Comparison of ENCODE assay signal across 12 cellular contexts in genomic region chr1:229432905-229433304, GRCh38. TPM values are rescaled to one million over a fixed set of nuclear protein-coding genes. Genes with fewer than 3 reads are reported as not detected.
DNase-seq lines count a peak whose midpoint lies in the region; ATAC-seq and TF ChIP-seq lines count a peak whose summit lies in the region.
"Had no signal": no experiment of that assay in that cellular context is flagged by ENCODE, and none has a peak within 500 bp of the region (broad histone marks: within the 10 kb centered on the region; RNA-seq: fewer than 3 reads in every experiment).

No MANE protein-coding gene starts in this region.

- H3K27me3 Mint-ChIP-seq in CD8-positive, alpha-beta T cell (ENCODE audit: low read depth): peaks cover 48% of the 10 kb centered on the region
- H3K27me3 Mint-ChIP-seq in endodermal cell (ENCODE audit: insufficient read depth): peaks cover 62% of the 10 kb centered on the region

- intact Hi-C loops in CD8-positive, alpha-beta T cell (cut with DNase I, micrococcal nuclease): no loop called here
- intact Hi-C loops in psoas muscle (cut with DNase I): loop anchor here in 1 of 2 donors (10.0 kb wide), 1 partner anchor 192 kb away; the partner anchor contains the start of genes TAF5L and URB2

- H3K27ac ChIP-seq in CD8-positive, alpha-beta T cell (ENCODE audit: low read depth, low read length): no peak overlapping the region
- no peak overlapping the region for H3K27ac ChIP-seq in endodermal cell (ENCODE audit: low read depth, low read length)
- peak overlapping the region; percentile 97 for H3K27ac ChIP-seq in psoas muscle
- H3K27ac ChIP-seq: HL-60 had no signal

- no peak for DNase-seq in CD8-positive, alpha-beta T cell
- DNase-seq in H7 (peak; percentile 53), endodermal cell (no peak), psoas muscle (peak in 1 of 2 donors; percentile 55), activated gamma-delta T cell (lab: John Stamatoyannopoulos, UW) (no peak), putamen (ENCODE audit: low spot score) (no peak), iPS-NIHi11 (ENCODE audit: low spot score) (no peak)
- DNase-seq: KBM-7, NCI-H1436 treated with DMSO at 0.1 percent for 48 hours, NCI-H2081, NCI-H510A treated with DMSO at 0.1 percent for 48 hours had no signal

- H3K27me3 ChIP-seq in CD8-positive, alpha-beta T cell (ENCODE audit: insufficient read depth, low read length): peaks cover 30% of the 10 kb centered on the region
- H3K27me3 ChIP-seq in H7 (ENCODE audit: control insufficient read depth, insufficient read depth, low read length): peaks cover 63% of the 10 kb centered on the region
- H3K27me3 ChIP-seq in endodermal cell (ENCODE audit: control insufficient read depth, insufficient read depth, low read length, poor library complexity, severe bottlenecking): peaks cover 54% of the 10 kb centered on the region
- H3K27me3 ChIP-seq in psoas muscle (ENCODE audit: insufficient read depth in 3 of 3, low read length in 2 of 3): peaks cover 0 to 20% (median 0%) of the 10 kb centered on the region in 3 donors

- H3K4me3 ChIP-seq in CD8-positive, alpha-beta T cell (ENCODE audit: low read depth, low read length): no peak overlapping the region
- H3K4me3 ChIP-seq in H7 (ENCODE audit: insufficient read depth, low read depth, low read length) (no peak overlapping the region; the same call in 1 of the 2 replicates), endodermal cell (ENCODE audit: low read length) (peak overlapping the region; percentile 83), psoas muscle (peak overlapping the region; percentile 70)

- POLR2A ChIA-PET in CD8-positive, alpha-beta T cell (lab: Charles Lee): no interaction called here

- H3K4me1 Mint-ChIP-seq in CD8-positive, alpha-beta T cell (ENCODE audit: low read depth): peaks cover 28% of the 10 kb centered on the region
- H3K4me1 Mint-ChIP-seq in endodermal cell: peaks cover 4% of the 10 kb centered on the region

- H3K36me3 Mint-ChIP-seq in CD8-positive, alpha-beta T cell: no peaks in the 10 kb centered on the region
- H3K36me3 Mint-ChIP-seq in endodermal cell (ENCODE audit: low read depth): no peaks in the 10 kb centered on the region

- CTCF ChIA-PET in CD8-positive, alpha-beta T cell (lab: Charles Lee): no interaction called here

- no peaks in the 10 kb centered on the region for H3K36me3 ChIP-seq in CD8-positive, alpha-beta T cell (ENCODE audit: insufficient read depth, low read length)
- H3K36me3 ChIP-seq in H7 (replicated peaks; ENCODE audit: control insufficient read depth, insufficient read depth, low read length): no peaks in the 10 kb centered on the region
- no peaks in the 10 kb centered on the region for H3K36me3 ChIP-seq in endodermal cell (ENCODE audit: control insufficient read depth, insufficient read depth, low read length)
- H3K36me3 ChIP-seq in psoas muscle (ENCODE audit: insufficient read depth in 1 of 2, low read depth in 1 of 2): peaks cover 0 to 4% of the 10 kb centered on the region in 2 donors

- WGBS in endodermal cell (ENCODE audit: insufficient coverage in 1 of 2, insufficient read length in 1 of 2), 2 experiments: 85 to 90% methylated on average over 28 to 37 of the region's 37 CpGs
- 4 to 14% (median 7%) methylated on average over 30 to 37 of the region's 37 CpGs for WGBS in psoas muscle, 3 donors

- no peak for ATAC-seq in CD8-positive, alpha-beta T cell
- no peak for ATAC-seq in psoas muscle

- H3K9me3 ChIP-seq in CD8-positive, alpha-beta T cell (ENCODE audit: low read length): no peaks in the 10 kb centered on the region
- no peaks in the 10 kb centered on the region for H3K9me3 ChIP-seq in endodermal cell (ENCODE audit: control insufficient read depth, low read length)
- H3K9me3 ChIP-seq in psoas muscle: no peaks in the 10 kb centered on the region

- no peak overlapping the region for H3K27ac Mint-ChIP-seq in CD8-positive, alpha-beta T cell
- H3K27ac Mint-ChIP-seq in endodermal cell: no peak overlapping the region

- no peaks in the 10 kb centered on the region for H3K9me3 Mint-ChIP-seq in CD8-positive, alpha-beta T cell
- peaks cover 2% of the 10 kb centered on the region for H3K9me3 Mint-ChIP-seq in endodermal cell

- no peak for TF ChIP-seq CTCF in CD8-positive, alpha-beta T cell (IDR thresholded peaks at IDR 0.05)
- TF ChIP-seq CTCF in endodermal cell (conservative IDR thresholded peaks at IDR 0.05): no peak
- TF ChIP-seq CTCF in psoas muscle (IDR thresholded peaks at IDR 0.05): no peak

- peaks cover 26% of the 10 kb centered on the region for H3K4me1 ChIP-seq in CD8-positive, alpha-beta T cell (ENCODE audit: insufficient read depth, low read length)
- H3K4me1 ChIP-seq in endodermal cell (ENCODE audit: control insufficient read depth, insufficient read depth, low read length) (no peaks in the 10 kb centered on the region), psoas muscle (peaks cover 37% of the 10 kb centered on the region)

- no peak overlapping the region for H3K9ac ChIP-seq in endodermal cell (ENCODE audit: extremely low read depth, low read length, poor library complexity, severe bottlenecking)

- H3K4me3 Mint-ChIP-seq in CD8-positive, alpha-beta T cell: peak overlapping the region; percentile 53
- no peak overlapping the region for H3K4me3 Mint-ChIP-seq in endodermal cell

RNA-seq across cellular contexts. Expression of gene ACTA1, which starts 1.0 kb away (rescaled TPM):
- not detected for total RNA-seq in CD8-positive, alpha-beta T cell
- 0.67 and 1.8 TPM in 2 replicates for total RNA-seq in H7 (2014; rRNA removed; shearing (Covaris generic))
- total RNA-seq in endodermal cell (10 to 100 TPM in 1 of 2 donors, 1 to 10 TPM in 1; 8.2 to 17.3 TPM), psoas muscle (over 10,000 TPM in 3 of 4 donors, 1,000 to 10,000 TPM in 1; 8,109 to 28,566 (median 18,858) TPM)
- 19.8 TPM for polyA plus RNA-seq in endodermal cell (2013, experiment 1 of 2)
- polyA plus RNA-seq in endodermal cell (2013, experiment 2 of 2): 19.5 TPM
- polyA plus RNA-seq in psoas muscle: over 10,000 TPM; 11,314 to 26,656 (median 13,405) TPM

Comparison
In these comparisons a context has a peak if more than half of its experiments do, and no peak if none do; other contexts are left out.
1. H3K4me3 ChIP-seq: peak in endodermal cell (single experiment) and psoas muscle (single experiment); none in CD8-positive, alpha-beta T cell (single experiment) and H7 (single experiment).
2. RNA of gene ACTA1, which starts 1.0 kb away (total RNA-seq): 8,109 to 28,566 TPM in psoas muscle; 8.2 to 17.3 TPM in endodermal cell, 0.67 to 1.8 TPM in H7 and not detected in CD8-positive, alpha-beta T cell; every median in the first group is over 100 times any median in the second.